ENCODE assay signal across 21 cellular contexts in the genomic region with DNA sequence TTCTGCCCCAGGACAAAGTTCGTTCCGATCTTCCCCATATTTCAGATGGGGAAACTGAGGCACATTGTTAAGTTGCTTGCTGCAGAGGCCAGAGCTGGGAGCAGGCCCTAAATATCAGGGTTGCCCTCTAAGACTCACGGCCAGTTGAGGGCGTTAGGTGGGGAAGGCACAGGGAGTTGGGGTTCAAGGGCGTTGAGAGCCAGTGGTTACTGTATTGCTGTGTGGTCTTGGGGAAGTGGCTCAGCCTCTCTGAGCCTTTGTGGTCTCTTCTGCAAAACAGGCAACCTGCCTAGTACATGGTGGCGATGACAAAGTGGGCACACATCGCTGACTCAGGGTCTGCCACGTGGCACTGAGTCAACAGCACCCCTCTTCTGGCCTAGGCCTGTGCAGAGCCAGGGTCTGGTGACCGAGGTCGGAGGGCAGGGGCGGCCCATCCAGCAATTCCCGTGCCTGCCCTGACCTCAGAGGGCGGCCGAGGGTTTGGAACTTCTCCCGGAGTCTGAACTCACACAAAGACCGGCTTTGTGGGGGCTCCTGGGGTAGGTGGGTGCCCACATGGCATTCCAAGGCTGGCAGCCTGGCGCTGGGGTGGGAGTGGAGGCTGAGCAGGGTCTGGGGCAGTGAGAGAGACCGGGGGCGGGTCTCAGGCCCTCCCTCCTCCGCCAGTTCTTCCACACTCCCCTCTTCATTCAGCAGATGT. TPM values are rescaled to one million over a fixed set of nuclear protein-coding genes. Genes with fewer than 3 reads are reported as not detected.
DNase-seq lines count a peak whose midpoint lies in the region; ATAC-seq lines count a peak whose summit lies in the region.
"Had no signal": no experiment of that assay in that cellular context is flagged by ENCODE, and none has a peak within 500 bp of the region (broad histone marks: within the 10 kb centered on the region; RNA-seq: fewer than 3 reads in every experiment).

No MANE protein-coding gene starts in this region.

- H3K9ac ChIP-seq in muscle layer of colon (ENCODE audit: low read length): peak overlapping the region; percentile 40
- H3K9ac ChIP-seq in subcutaneous abdominal adipose tissue (ENCODE audit: low read length in 5 of 5): no peak overlapping the region
- H3K9ac ChIP-seq: SK-N-SH had no signal

- no peak overlapping the region for H3K4me3 ChIP-seq in muscle layer of colon (ENCODE audit: low read depth in 1 of 2, low read length in 2 of 2)
- peak overlapping the region in 2 of 5 donors; percentile 3 to 26 for H3K4me3 ChIP-seq in subcutaneous abdominal adipose tissue (ENCODE audit: low read depth in 1 of 5, low read length in 5 of 5)
- H3K4me3 ChIP-seq: adrenal gland, dorsolateral prefrontal cortex, uterus had no signal

- intact Hi-C loops in Right ventricle myocardium inferior (cut with DNase I) (loop anchor here (5.0 kb wide), 1 partner anchor 73 kb away; a partner anchor contains a TSS), Right ventricle myocardium superior (cut with DNase I) (no loop called here)

- no peaks in the 10 kb centered on the region for H3K27me3 ChIP-seq in muscle layer of colon (ENCODE audit: control insufficient read depth in 1 of 2, insufficient read depth in 2 of 2, low read length in 2 of 2)
- H3K27me3 ChIP-seq in subcutaneous abdominal adipose tissue (ENCODE audit: control insufficient read depth in 5 of 5, insufficient read depth in 4 of 5, low read length in 5 of 5): no peaks in the 10 kb centered on the region
- H3K27me3 ChIP-seq: adrenal gland, dorsolateral prefrontal cortex, uterus had no signal

- peaks cover 19% of the 10 kb centered on the region for H3K36me3 ChIP-seq in muscle layer of colon (ENCODE audit: insufficient read depth, low read length)
- peaks cover 0 to 18% (median 7%) of the 10 kb centered on the region in 5 donors for H3K36me3 ChIP-seq in subcutaneous abdominal adipose tissue (ENCODE audit: control insufficient read depth in 5 of 5, insufficient read depth in 5 of 5, low read length in 5 of 5)
- H3K36me3 ChIP-seq: adrenal gland, uterus had no signal

- peaks cover 27% of the 10 kb centered on the region for H3K4me1 ChIP-seq in muscle layer of colon (ENCODE audit: insufficient read depth, low read length)
- H3K4me1 ChIP-seq in subcutaneous abdominal adipose tissue (ENCODE audit: control insufficient read depth in 5 of 5, insufficient read depth in 5 of 5, low read length in 5 of 5): peaks cover 0 to 38% (median 5%) of the 10 kb centered on the region in 5 donors
- H3K4me1 ChIP-seq: adrenal gland, uterus had no signal

- ATAC-seq in Right ventricle myocardium inferior (no peak), Right ventricle myocardium superior (ENCODE audit: poor library complexity) (no peak)
- ATAC-seq: activated CD4-positive, CD25-positive, alpha-beta regulatory T cell treated with anti-CD3 and anti-CD28 coated beads, Interleukin-2, amount 50 U/mL, for 24 hours; HCT116; left lobe of liver had no signal

- no peaks in the 10 kb centered on the region for H3K9me3 ChIP-seq in muscle layer of colon (ENCODE audit: low read length)
- no peaks in the 10 kb centered on the region for H3K9me3 ChIP-seq in subcutaneous abdominal adipose tissue (ENCODE audit: control insufficient read depth in 5 of 5, low read length in 5 of 5)
- H3K9me3 ChIP-seq: adrenal gland, SK-N-SH, uterus had no signal

- H3K27ac ChIP-seq in angular gyrus (ENCODE audit: low read depth, low read length) (peak overlapping the region; percentile 2), muscle layer of colon (ENCODE audit: low read depth, low read length) (peak overlapping the region; percentile 8), subcutaneous abdominal adipose tissue (ENCODE audit: low read depth, low read length) (peak overlapping the region; percentile 46)

- DNase-seq in Right ventricle myocardium inferior (ENCODE audit: missing footprints): peak; percentile 37
- no peak for DNase-seq in Right ventricle myocardium superior
- no peak for DNase-seq in RPMI8226
- no peak for DNase-seq in COR-L47 (lab: John Stamatoyannopoulos, UW)
- DNase-seq in activated CD4-positive, alpha-beta T cell treated with anti-CD3 and anti-CD28 coated beads, Interleukin-2, amount 50 U/mL, for 4 hours: no peak
- DNase-seq: ACHN, adrenal gland, DMS153, dorsolateral prefrontal cortex, MM.1S, NCI-H2227 treated with DMSO at 0.1 percent for 48 hours, retina, SK-N-SH, T-helper 9 cell, uterus had no signal

RNA-seq across cellular contexts. Expression of a gene that starts 10.2 kb away (rescaled TPM):
- total RNA-seq in Right ventricle myocardium inferior: 4.4 TPM
- total RNA-seq in Right ventricle myocardium superior: 4.6 TPM

RNA-seq across cellular contexts. Expression of a gene that starts 20.6 kb away (rescaled TPM):
- total RNA-seq in Right ventricle myocardium inferior (29.8 TPM), Right ventricle myocardium superior (23.2 TPM)
